In the genomic region with DNA sequence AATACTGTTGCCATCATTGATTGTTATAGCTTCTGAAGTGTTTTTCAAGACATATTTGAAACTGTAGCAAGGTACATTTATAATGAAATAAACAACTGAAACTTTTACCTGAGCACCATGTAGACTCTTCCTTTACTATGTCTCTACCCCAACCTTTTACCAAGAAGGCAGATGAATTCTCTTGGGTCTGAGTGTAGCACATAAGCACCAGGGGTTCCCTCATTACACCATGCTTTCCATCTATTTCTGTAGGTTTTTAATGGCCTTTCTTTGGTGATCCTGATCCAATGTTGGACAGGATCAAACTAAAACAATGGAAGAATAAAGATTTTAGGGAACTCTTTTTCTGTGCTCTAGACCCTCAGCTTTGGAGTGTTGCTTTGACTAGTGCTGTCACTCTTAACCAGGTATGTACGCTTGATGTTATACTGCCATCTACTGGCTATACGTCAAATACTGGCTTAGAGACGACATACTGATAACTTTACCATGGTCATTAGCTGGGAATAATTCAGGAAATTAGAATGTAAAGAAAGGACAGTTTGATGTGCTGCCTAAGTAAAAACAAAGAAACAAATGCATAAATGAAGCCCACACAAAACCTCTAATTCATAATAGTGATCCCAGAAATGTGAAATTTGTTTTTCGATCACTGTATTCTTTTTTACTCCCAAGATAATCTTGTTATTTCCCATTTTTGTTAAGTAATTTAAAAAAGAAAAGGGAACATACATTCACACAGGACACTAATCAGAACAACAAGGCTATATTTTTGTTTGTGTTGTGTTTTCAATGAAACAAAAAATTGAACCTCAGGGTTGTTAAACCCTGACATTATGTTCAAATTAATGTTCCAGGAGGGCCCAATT, we compare ENCODE assay signal across 9 cellular contexts. TPM values are rescaled to one million over a fixed set of nuclear protein-coding genes. Genes with fewer than 3 reads are reported as not detected.
DNase-seq lines count a peak whose midpoint lies in the region; ATAC-seq and TF ChIP-seq lines count a peak whose summit lies in the region.
"Had no signal": no experiment of that assay in that cellular context is flagged by ENCODE, and none has a peak within 500 bp of the region (broad histone marks: within the 10 kb centered on the region; RNA-seq: fewer than 3 reads in every experiment).

No MANE protein-coding gene starts in this region.

- H3K36me3 ChIP-seq in GM23248 (ENCODE audit: low read depth) (no peaks in the 10 kb centered on the region), lung (ENCODE audit: control insufficient read depth in 2 of 2, insufficient read depth in 2 of 2, low read length in 2 of 2) (no peaks in the 10 kb centered on the region), uterus (no peaks in the 10 kb centered on the region)

- no peak overlapping the region for H3K4me3 Mint-ChIP-seq in activated T-cell treated with anti-CD3 and anti-CD28 coated beads, Interleukin-2, amount 50 U/mL, for 4 hours

- H3K4me1 ChIP-seq in GM23248 (ENCODE audit: insufficient read depth) (no peaks in the 10 kb centered on the region), lung (ENCODE audit: control insufficient read depth in 2 of 2, insufficient read depth in 2 of 2, low read length in 2 of 2) (no peaks in the 10 kb centered on the region), uterus (no peaks in the 10 kb centered on the region)

- TF ChIP-seq POLR2A in uterus (IDR thresholded peaks at IDR 0.05): no peak

- H3K9me3 ChIP-seq in GM23248 (ENCODE audit: low read depth): no peaks in the 10 kb centered on the region
- H3K9me3 ChIP-seq in lung (ENCODE audit: control insufficient read depth in 2 of 2, insufficient read depth in 1 of 2, low read length in 1 of 2): no peaks in the 10 kb centered on the region
- H3K9me3 ChIP-seq in uterus: no peaks in the 10 kb centered on the region

- TF ChIP-seq CTCF in dorsolateral prefrontal cortex (IDR thresholded peaks at IDR 0.05 in 54 of 56, conservative IDR thresholded peaks at IDR 0.05 in 2 of 56; ENCODE audit: low read depth in 1 of 56, partially characterized antibody in 56 of 56): peak; percentile 50 to 92 (median 82)
- peak; percentile 86 for TF ChIP-seq CTCF in lung (IDR thresholded peaks at IDR 0.05; ENCODE audit: control extremely low read depth, extremely low read depth)
- TF ChIP-seq CTCF in uterus (IDR thresholded peaks at IDR 0.05): peak; percentile 72 to 85 (median 78)

- H3F3A ChIP-seq in GM23248 (ENCODE audit: insufficient read depth): no peaks in the 10 kb centered on the region

- no peak overlapping the region for H3K9ac ChIP-seq in GM23248

- no peaks in the 10 kb centered on the region for H3K9me3 Mint-ChIP-seq in activated T-cell treated with anti-CD3 and anti-CD28 coated beads, Interleukin-2, amount 50 U/mL, for 4 hours

- in situ Hi-C loops in GM23248 (cut with MboI) (loop anchor here (5.0 to 25.0 kb wide), 4 partner anchors 224 to 1189 kb away; a partner anchor contains a TSS), KBM-7 (cut with MboI; ENCODE audit: low pct_unique_long_range_greater_than_20kb, low sequenced_read_pairs) (loop anchor here (25.0 kb wide), 1 partner anchor 749 kb away; no protein-coding TSS in a partner anchor)

- ATAC-seq in activated T-cell treated with anti-CD3 and anti-CD28 coated beads, Interleukin-2, amount 50 U/mL, for 4 hours: peak; percentile 84 to 89
- ATAC-seq in lung (ENCODE audit: insufficient read depth, low FRiP score): peak; percentile 82

- no peaks in the 10 kb centered on the region for H3K9me2 ChIP-seq in GM23248 (ENCODE audit: insufficient read depth)

- no peak for DNase-seq in activated T-cell treated with anti-CD3 and anti-CD28 coated beads, Interleukin-2, amount 50 U/mL, for 4 hours
- DNase-seq in activated T-cell treated with anti-CD3 and anti-CD28 coated beads, Interleukin-2, amount 50 U/mL, for 1 hour: no peak
- DNase-seq in GM23248: peak; percentile 68
- peak; percentile 81 for DNase-seq in KBM-7
- DNase-seq in OCI-M1 (lab: John Stamatoyannopoulos, UW): peak; percentile 76
- peak in 1 of 10 donors; percentile 27 for DNase-seq in dorsolateral prefrontal cortex
- DNase-seq in lung (ENCODE audit: low spot score): no peak
- no peak for DNase-seq in uterus

- intact Hi-C loops in dorsolateral prefrontal cortex (cut with DNase I) (loop anchor here (5.0 to 10.0 kb wide), 4 partner anchors 754 to 1646 kb away; no protein-coding TSS in a partner anchor), uterus (cut with DNase I; ENCODE audit: low total_unique reads) (no loop called here)

- H4K20me1 ChIP-seq in GM23248 (ENCODE audit: insufficient read depth): no peaks in the 10 kb centered on the region

- no peak overlapping the region for H3K4me2 ChIP-seq in GM23248 (ENCODE audit: unreplicated experiment)

- 23 to 24% methylated on average over 4 of the region's 4 CpGs for WGBS in GM23248 (ENCODE audit: low coverage in 1 of 2, low lambda C conversion rate in 2 of 2, missing lambda C conversion rate in 2 of 2), 2 experiments
- WGBS in lung, 2 donors: 24% methylated on average over 4 of the region's 4 CpGs

- H3K4me3 ChIP-seq in GM23248 (no peak overlapping the region), dorsolateral prefrontal cortex (no peak overlapping the region), lung (no peak overlapping the region), uterus (no peak overlapping the region)

- H3K36me3 Mint-ChIP-seq in activated T-cell treated with anti-CD3 and anti-CD28 coated beads, Interleukin-2, amount 50 U/mL, for 4 hours (ENCODE audit: insufficient read depth): no peaks in the 10 kb centered on the region

- H3K27me3 Mint-ChIP-seq in activated T-cell treated with anti-CD3 and anti-CD28 coated beads, Interleukin-2, amount 50 U/mL, for 4 hours (ENCODE audit: low read depth): no peaks in the 10 kb centered on the region

- H3K4me1 Mint-ChIP-seq in activated T-cell treated with anti-CD3 and anti-CD28 coated beads, Interleukin-2, amount 50 U/mL, for 4 hours (ENCODE audit: low read depth): no peaks in the 10 kb centered on the region

- no peak overlapping the region for H2AFZ ChIP-seq in GM23248

- H3K79me2 ChIP-seq in GM23248 (ENCODE audit: insufficient read depth): no peaks in the 10 kb centered on the region

- H3K27me3 ChIP-seq in GM23248 (replicated peaks; ENCODE audit: insufficient read depth) (no peaks in the 10 kb centered on the region), dorsolateral prefrontal cortex (no peaks in the 10 kb centered on the region), lung (ENCODE audit: control insufficient read depth, insufficient read depth) (no peaks in the 10 kb centered on the region), uterus (no peaks in the 10 kb centered on the region)

- H3K27ac ChIP-seq in GM23248 (no peak overlapping the region), dorsolateral prefrontal cortex (no peak overlapping the region), lung (ENCODE audit: low read depth in 1 of 2, low read length in 1 of 2) (no peak overlapping the region), uterus (no peak overlapping the region)

RNA-seq across cellular contexts. Expression of a gene that starts 30.7 kb away (rescaled TPM):
- total RNA-seq in activated T-cell treated with anti-CD3 and anti-CD28 coated beads, Interleukin-2, amount 50 U/mL, for 4 hours: not detected
- not detected in 2 replicates for total RNA-seq in GM23248 (2014; rRNA removed; shearing (Covaris generic))
- not detected in 2 replicates for polyA plus RNA-seq in GM23248 (2016; fragmentation: Nextera tagmentation; extraction: Ambion mirVana)
- not detected for total RNA-seq in dorsolateral prefrontal cortex
- not detected for total RNA-seq in lung
- not detected for polyA plus RNA-seq in lung
- total RNA-seq in uterus: not detected
- polyA plus RNA-seq: esophagus had no signal

RNA-seq across cellular contexts. Expression of a gene that starts 33.2 kb away (rescaled TPM):
- not detected for total RNA-seq in activated T-cell treated with anti-CD3 and anti-CD28 coated beads, Interleukin-2, amount 50 U/mL, for 4 hours
- total RNA-seq in GM23248 (2014; rRNA removed; shearing (Covaris generic)): not detected in 2 replicates
- polyA plus RNA-seq in GM23248 (2016; fragmentation: Nextera tagmentation; extraction: Ambion mirVana): not detected in 2 replicates
- total RNA-seq in dorsolateral prefrontal cortex: not detected
- not detected for total RNA-seq in lung
- under 1 TPM in 1 of 2 donors, not detected in 1; 0.05 TPM for polyA plus RNA-seq in lung
- not detected for total RNA-seq in uterus
- polyA plus RNA-seq: esophagus had no signal

RNA-seq across cellular contexts. Expression of a gene that starts 55.5 kb away (rescaled TPM):
- total RNA-seq in activated T-cell treated with anti-CD3 and anti-CD28 coated beads, Interleukin-2, amount 50 U/mL, for 4 hours: not detected
- total RNA-seq in GM23248 (2014; rRNA removed; shearing (Covaris generic)): not detected in 2 replicates
- polyA plus RNA-seq in GM23248 (2016; fragmentation: Nextera tagmentation; extraction: Ambion mirVana): not detected in 2 replicates
- not detected for total RNA-seq in dorsolateral prefrontal cortex
- not detected for total RNA-seq in lung
- not detected for polyA plus RNA-seq in lung
- total RNA-seq in uterus: not detected
- polyA plus RNA-seq: esophagus had no signal

Comparison
In these comparisons a context has a peak if more than half of its experiments do, and no peak if none do; other contexts are left out.
1. DNase-seq: peak in GM23248 (single experiment), KBM-7 (single experiment) and OCI-M1 (single experiment); none in activated T-cell treated with anti-CD3 and anti-CD28 coated beads, Interleukin-2, amount 50 U/mL, for 4 hours (single experiment), activated T-cell treated with anti-CD3 and anti-CD28 coated beads, Interleukin-2, amount 50 U/mL, for 1 hour (single experiment), lung (single experiment) and uterus (0 of 2).
2. Peak in every context shown above with its lines, with median percentiles within 50 percentile points of each other: CTCF ChIP-seq.